ENCODE assay signal across 15 cellular contexts in the genomic region with DNA sequence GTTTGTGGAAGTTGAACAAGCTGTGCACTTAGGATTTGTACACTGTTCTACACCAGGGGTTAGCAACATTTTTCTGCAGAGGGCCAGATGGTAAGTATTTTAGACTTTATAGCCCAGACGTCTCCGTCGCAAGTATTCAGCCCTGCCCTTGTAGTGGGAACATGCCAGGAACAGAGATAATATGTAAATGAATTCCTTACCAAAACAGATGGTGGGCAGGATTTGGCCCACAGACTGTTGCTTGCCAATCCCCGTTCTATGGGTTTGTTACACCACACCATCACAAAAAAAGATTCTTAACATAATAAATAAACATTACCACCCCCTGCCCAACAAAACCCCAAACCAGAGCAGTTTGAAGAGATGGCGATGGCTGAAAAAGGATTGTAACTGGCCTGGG.
DNase-seq lines count a peak whose midpoint lies in the region; ATAC-seq and TF ChIP-seq lines count a peak whose summit lies in the region.
"Had no signal": no experiment of that assay in that cellular context is flagged by ENCODE, and none has a peak within 500 bp of the region (broad histone marks: within the 10 kb centered on the region; RNA-seq: fewer than 3 reads in every experiment).

No MANE protein-coding gene starts in this region.

- intact Hi-C loops in left colon (cut with DNase I, micrococcal nuclease): no loop called here
- intact Hi-C loops in right lobe of liver (cut with DNase I): no loop called here

- H3K27me3 ChIP-seq in brain microvascular endothelial cell (replicated peaks): no peaks in the 10 kb centered on the region
- no peaks in the 10 kb centered on the region for H3K27me3 ChIP-seq in tibial nerve
- no peaks in the 10 kb centered on the region for H3K27me3 ChIP-seq in effector memory CD4-positive, alpha-beta T cell (replicated peaks; ENCODE audit: control insufficient read depth, insufficient read depth, low read length, poor library complexity, severe bottlenecking)
- H3K27me3 ChIP-seq in right lobe of liver: no peaks in the 10 kb centered on the region
- H3K27me3 ChIP-seq: Peyer's patch, suprapubic skin had no signal

- H3K9me3 ChIP-seq in tibial nerve: no peaks in the 10 kb centered on the region
- no peaks in the 10 kb centered on the region for H3K9me3 ChIP-seq in effector memory CD4-positive, alpha-beta T cell (ENCODE audit: control insufficient read depth, low read length)
- H3K9me3 ChIP-seq in right lobe of liver: no peaks in the 10 kb centered on the region
- H3K9me3 ChIP-seq: Caco-2, Peyer's patch, suprapubic skin had no signal

- H3K4me1 ChIP-seq in tibial nerve (peaks cover 0 to 25% (median 9%) of the 10 kb centered on the region in 4 donors), right lobe of liver (no peaks in the 10 kb centered on the region)
- H3K4me1 ChIP-seq in effector memory CD4-positive, alpha-beta T cell (ENCODE audit: control insufficient read depth, insufficient read depth, low read length, poor library complexity, severe bottlenecking): no peaks in the 10 kb centered on the region
- H3K4me1 ChIP-seq: Caco-2, Peyer's patch had no signal

- TF ChIP-seq POLR2A in tibial nerve (IDR thresholded peaks at IDR 0.05) (no peak), right lobe of liver (IDR thresholded peaks at IDR 0.05) (no peak)

- H3K36me3 ChIP-seq in brain microvascular endothelial cell (replicated peaks) (peaks cover 15% of the 10 kb centered on the region), tibial nerve (peaks cover 0 to 64% (median 0%) of the 10 kb centered on the region in 3 donors), right lobe of liver (no peaks in the 10 kb centered on the region)
- no peaks in the 10 kb centered on the region for H3K36me3 ChIP-seq in effector memory CD4-positive, alpha-beta T cell (ENCODE audit: control insufficient read depth, insufficient read depth, low read length)
- H3K36me3 ChIP-seq: Peyer's patch had no signal

- H3K27ac ChIP-seq in brain microvascular endothelial cell (peak overlapping the region; percentile 48), tibial nerve (peak overlapping the region in 3 of 4 donors; percentile 11 to 68 (median 61)), right lobe of liver (no peak overlapping the region)
- H3K27ac ChIP-seq in effector memory CD4-positive, alpha-beta T cell (ENCODE audit: insufficient read depth, low read length, poor library complexity, severe bottlenecking): no peak overlapping the region
- H3K27ac ChIP-seq: suprapubic skin had no signal

- TF ChIP-seq CTCF in brain microvascular endothelial cell (IDR thresholded peaks at IDR 0.05; ENCODE audit: low read depth, low read length, missing control alignments): no peak
- no peak for TF ChIP-seq CTCF in tibial nerve (IDR thresholded peaks at IDR 0.05)
- TF ChIP-seq CTCF in right lobe of liver (IDR thresholded peaks at IDR 0.05): no peak

- WGBS in tibial nerve, 2 donors: 18 to 40% methylated on average over 5 of the region's 5 CpGs
- 52% methylated on average over 5 of the region's 5 CpGs for WGBS in right lobe of liver (ENCODE audit: insufficient coverage, low coverage, low lambda C conversion rate, missing lambda C conversion rate)

- H3K4me3 ChIP-seq in brain microvascular endothelial cell (ENCODE audit: low read depth, low read length) (no peak overlapping the region), tibial nerve (no peak overlapping the region), right lobe of liver (no peak overlapping the region)
- H3K4me3 ChIP-seq in effector memory CD4-positive, alpha-beta T cell (ENCODE audit: insufficient read depth, low read depth, low read length, poor library complexity, severe bottlenecking): no peak overlapping the region
- H3K4me3 ChIP-seq: Peyer's patch, suprapubic skin had no signal

- ATAC-seq in left colon: peak; percentile 22
- ATAC-seq in right lobe of liver: no peak
- ATAC-seq: activated CD8-positive, alpha-beta T cell treated with anti-CD3 and anti-CD28 coated beads, Interleukin-2, amount 10 ng/mL, durations not matched to agents 7 days and 5 days had no signal

- in situ Hi-C loops in brain microvascular endothelial cell (cut with HindIII; ENCODE audit: low pct_ligation_motif_present, low sequenced_read_pairs): no loop called here

- no peak for TF ChIP-seq EP300 in tibial nerve (IDR thresholded peaks at IDR 0.05)

- DNase-seq in NOMO-1 (lab: John Stamatoyannopoulos, UW; ENCODE audit: unreplicated experiment in 2 of 2): peak; percentile 22 to 39
- no peak for DNase-seq in NOMO-1 treated with dmso at 0.1 percent for 144 hours (lab: John Stamatoyannopoulos, UW; ENCODE audit: unreplicated experiment)
- no peak for DNase-seq in brain microvascular endothelial cell
- DNase-seq in left colon: peak in 1 of 2 donors; percentile 17
- DNase-seq in tibial nerve (ENCODE audit: low spot score in 2 of 2): peak in 1 of 2 donors; percentile 3
- DNase-seq in GM19238 (ENCODE audit: insufficient read length, low spot score): no peak
- DNase-seq in effector memory CD4-positive, alpha-beta T cell: no peak
- DNase-seq in right lobe of liver: no peak
- DNase-seq: activated CD8-positive, alpha-beta T cell treated with anti-CD3 and anti-CD28 coated beads, Interleukin-2, amount 10 ng/mL, durations not matched to agents 7 days and 5 days; activated naive CD4-positive, alpha-beta T cell treated with Interleukin-2 at 50 U/mL for 16 hours; immature natural killer cell; NCI-H2227 treated with DMSO at 0.1 percent for 48 hours had no signal

Comparison
In these comparisons a context has a peak if more than half of its experiments do, and no peak if none do; other contexts are left out.
1. DNase-seq: peak in NOMO-1 (2 of 2); none in NOMO-1 treated with dmso at 0.1 percent for 144 hours (single experiment), brain microvascular endothelial cell (single experiment), GM19238 (single experiment), effector memory CD4-positive, alpha-beta T cell (0 of 3) and right lobe of liver (0 of 3).
2. H3K27ac ChIP-seq: peak in brain microvascular endothelial cell (single experiment) and tibial nerve (3 of 4); none in effector memory CD4-positive, alpha-beta T cell (single experiment) and right lobe of liver (0 of 3).